8 cellular contexts compared by ENCODE assay signal in the genomic region with DNA sequence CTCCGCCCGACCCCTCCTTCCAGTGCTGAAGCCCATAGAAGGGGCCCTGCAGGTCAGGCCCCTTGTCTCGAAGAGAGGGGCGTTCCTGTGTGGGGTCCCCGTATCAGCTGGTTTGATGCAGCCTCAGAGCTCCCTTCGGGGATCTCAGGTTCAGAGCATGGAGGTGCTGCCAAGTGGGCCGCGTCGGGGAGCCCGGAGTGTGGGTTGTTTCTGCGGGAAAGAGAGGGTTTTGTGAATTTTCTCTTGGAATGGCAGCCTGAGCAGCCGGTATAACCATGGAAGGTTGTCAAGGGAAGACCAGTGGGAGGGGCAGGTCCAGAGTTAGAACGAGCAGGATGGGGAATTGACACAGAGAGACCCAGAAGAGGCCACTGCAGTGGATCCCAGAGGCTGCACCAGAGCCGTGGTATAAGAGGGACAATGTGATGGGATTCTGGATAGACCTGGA. TPM values are rescaled to one million over a fixed set of nuclear protein-coding genes. Genes with fewer than 3 reads are reported as not detected.
DNase-seq lines count a peak whose midpoint lies in the region; ATAC-seq and TF ChIP-seq lines count a peak whose summit lies in the region.

No MANE protein-coding gene starts in this region.

- H3K4me1 Mint-ChIP-seq in naive B cell: peaks cover 19 to 27% (median 21%) of the 10 kb centered on the region in 3 donors

- no peaks in the 10 kb centered on the region for H3K27me3 ChIP-seq in RWPE2 (ENCODE audit: insufficient read depth, poor library complexity, severe bottlenecking)

- H3K4me3 ChIP-seq in RWPE2 (ENCODE audit: severe bottlenecking): peak overlapping the region; percentile 49
- peak overlapping the region; percentile 78 for H3K4me3 ChIP-seq in epithelial cell of esophagus (ENCODE audit: low read length)

- peak overlapping the region; percentile 98 to 99 (median 99) for H3K27ac Mint-ChIP-seq in naive B cell

- H3K9me3 ChIP-seq in RWPE2 (ENCODE audit: severe bottlenecking): no peaks in the 10 kb centered on the region

- ATAC-seq in GM21786 (IDR thresholded peaks at IDR 0.05; ENCODE audit: unreplicated experiment) (peak; percentile 4), RWPE2 (ENCODE audit: low read depth) (peak; percentile 12), naive B cell (ENCODE audit: low read depth in 2 of 2) (peak; percentile 24), GM21737 (IDR thresholded peaks at IDR 0.05; ENCODE audit: unreplicated experiment) (no peak), HG03045 (IDR thresholded peaks at IDR 0.05; ENCODE audit: unreplicated experiment) (no peak), HG03520 (IDR thresholded peaks at IDR 0.05; ENCODE audit: unreplicated experiment) (no peak)

- peaks cover 0 to 11% (median 3%) of the 10 kb centered on the region in 7 donors for H3K9me3 Mint-ChIP-seq in naive B cell

- H3K36me3 ChIP-seq in RWPE2 (ENCODE audit: low read depth): peaks cover 5% of the 10 kb centered on the region

- no peaks in the 10 kb centered on the region for H3K4me1 ChIP-seq in RWPE2 (ENCODE audit: insufficient read depth, poor library complexity, severe bottlenecking)

- no peaks in the 10 kb centered on the region for H3K27me3 Mint-ChIP-seq in naive B cell

- no peak for TF ChIP-seq CTCF in RWPE2 (IDR thresholded peaks at IDR 0.05; ENCODE audit: poor library complexity, severe bottlenecking)
- no peak for TF ChIP-seq CTCF in epithelial cell of esophagus (IDR thresholded peaks at IDR 0.05; ENCODE audit: insufficient read depth, low read depth, low read length, missing control alignments)

- DNase-seq in AG20443 (ENCODE audit: low spot score) (peak; percentile 46), RWPE2 (ENCODE audit: low spot score) (no peak), epithelial cell of esophagus (ENCODE audit: low read depth) (peak; percentile 9), naive B cell (no peak)

- peaks cover 10 to 20% of the 10 kb centered on the region in 2 donors for H3K36me3 Mint-ChIP-seq in naive B cell

- H3K4me3 Mint-ChIP-seq in naive B cell: peak overlapping the region; percentile 84 to 96 (median 94)

- H3K27ac ChIP-seq in RWPE2 (ENCODE audit: poor library complexity, severe bottlenecking): peak overlapping the region; percentile 24

RNA-seq across cellular contexts. Expression of gene TRAPPC2B, which starts 0.4 kb away (rescaled TPM):
- 10 to 100 TPM; 35.5 to 91.3 (median 45.8) TPM for polyA plus RNA-seq in naive B cell (ENCODE audit: low read depth in 6 of 6)

RNA-seq across cellular contexts. Expression of gene ZNF547, which starts 0.4 kb away (rescaled TPM):
- 1 to 10 TPM in 3 of 6 donors, under 1 TPM in 2, not detected in 1; 0.71 to 2.5 (median 1.2) TPM for polyA plus RNA-seq in naive B cell (ENCODE audit: low read depth in 6 of 6)

RNA-seq across cellular contexts. Expression of gene ZNF304, which starts 12.7 kb away (rescaled TPM):
- polyA plus RNA-seq in naive B cell (ENCODE audit: low read depth in 6 of 6): 1 to 10 TPM; 4.1 to 8.4 (median 5.0) TPM

RNA-seq across cellular contexts. Expression of gene ZNF548, which starts 25.9 kb away (rescaled TPM):
- 10 to 100 TPM; 17.4 to 28.4 (median 23.3) TPM for polyA plus RNA-seq in naive B cell (ENCODE audit: low read depth in 6 of 6)

RNA-seq across cellular contexts. Expression of gene ZNF543, which starts 43.5 kb away (rescaled TPM):
- polyA plus RNA-seq in naive B cell (ENCODE audit: low read depth in 6 of 6): 10 to 100 TPM in 3 of 6 donors, 1 to 10 TPM in 3; 6.0 to 12.9 (median 9.5) TPM

Comparison
In these comparisons a context has a peak if more than half of its experiments do, and no peak if none do; other contexts are left out.
1. DNase-seq: peak in AG20443 (single experiment) and epithelial cell of esophagus (single experiment); none in RWPE2 (single experiment) and naive B cell (single experiment).
2. ATAC-seq: peak in GM21786 (single experiment), RWPE2 (single experiment) and naive B cell (2 of 2); none in GM21737 (single experiment), HG03045 (single experiment) and HG03520 (single experiment).